In genomic region chr20:58216334-58216733, GRCh38 we compare ENCODE assay signal across 24 cellular contexts. TPM values are rescaled to one million over a fixed set of nuclear protein-coding genes. Genes with fewer than 3 reads are reported as not detected.
A peak's percentile ranks its signal among the peaks of the same experiment; 100 is the strongest.
DNase-seq lines count a peak whose midpoint lies in the region; ATAC-seq and TF ChIP-seq lines count a peak whose summit lies in the region.
"Had no signal": no experiment of that assay in that cellular context is flagged by ENCODE, and none has a peak within 500 bp of the region (broad histone marks: within the 10 kb centered on the region; RNA-seq: fewer than 3 reads in every experiment).

No MANE protein-coding gene starts in this region.

- DNase-seq in EH (ENCODE audit: low read depth) (peak; percentile 39), RWPE2 (ENCODE audit: low spot score) (peak; percentile 42), fibroblast of villous mesenchyme (ENCODE audit: low read depth) (peak; percentile 19), sciatic nerve (ENCODE audit: low spot score) (no peak), islet precursor cell (no peak), RKO (ENCODE audit: low spot score) (no peak)
- DNase-seq: C1 segment of cervical spinal cord; CD8-positive, alpha-beta memory T cell; Kasumi-1; MM.1S; NCI-H1092; NCI-H1694; NCI-H2081 treated with DMSO at 0.1 percent for 48 hours; NCI-H510A; NCI-H748 treated with DMSO at 0.1 percent for 48 hours; NK-92 treated with Interleukin-12 subunit alpha and Interleukin-12 subunit beta, amount 100 ng/mL, for 24 hours; SHP77 treated with DMSO at 0.1 percent for 48 hours had no signal

- no peak overlapping the region for H3K4me3 ChIP-seq in RWPE2 (ENCODE audit: severe bottlenecking)
- no peak overlapping the region for H3K4me3 ChIP-seq in fibroblast of villous mesenchyme (ENCODE audit: low read depth, low read length)
- H3K4me3 ChIP-seq: HAP-1 had no signal

- H3K9me3 ChIP-seq in RWPE2 (ENCODE audit: severe bottlenecking): peaks cover 7% of the 10 kb centered on the region
- H3K9me3 ChIP-seq: HAP-1 had no signal

- no peaks in the 10 kb centered on the region for H3K36me3 ChIP-seq in RWPE2 (ENCODE audit: low read depth)
- H3K36me3 ChIP-seq: HAP-1 had no signal

- no peaks in the 10 kb centered on the region for H3K4me1 ChIP-seq in RWPE2 (ENCODE audit: insufficient read depth, poor library complexity, severe bottlenecking)
- H3K4me1 ChIP-seq: HAP-1 had no signal

- TF ChIP-seq CTCF in RWPE2 (IDR thresholded peaks at IDR 0.05; ENCODE audit: poor library complexity, severe bottlenecking) (no peak), fibroblast of villous mesenchyme (IDR thresholded peaks at IDR 0.05; ENCODE audit: insufficient read depth, low read depth, low read length) (no peak)

- peaks cover 13% of the 10 kb centered on the region for H3K27me3 ChIP-seq in RWPE2 (ENCODE audit: insufficient read depth, poor library complexity, severe bottlenecking)

- H3K27ac ChIP-seq in RWPE2 (ENCODE audit: poor library complexity, severe bottlenecking): no peak overlapping the region
- H3K27ac ChIP-seq: HL-60 had no signal

- intact Hi-C loops in sciatic nerve (cut with DNase I): loop anchor here (10.0 kb wide), 1 partner anchor 702 kb away; no protein-coding TSS in a partner anchor

- ATAC-seq in RWPE2 (ENCODE audit: low read depth): peak; percentile 29; the same call in 2 of the 3 replicates
- ATAC-seq in sciatic nerve: peak; percentile 47
- ATAC-seq in GM19035 (IDR thresholded peaks at IDR 0.05; ENCODE audit: unreplicated experiment): no peak
- ATAC-seq: SK-N-SH treated with all-trans-retinoic acid at 6 μM for 48 hours had no signal

RNA-seq across cellular contexts. Expression of gene ANKRD60, which starts 12.1 kb away (rescaled TPM):
- not detected in 2 replicates for total RNA-seq in fibroblast of villous mesenchyme
- not detected for total RNA-seq in sciatic nerve
- total RNA-seq: A673; CD8-positive, alpha-beta memory T cell; HT1080; OCI-LY7 had no signal

Comparison
In these comparisons a context has a peak if more than half of its experiments do, and no peak if none do; other contexts are left out.
1. DNase-seq: peak in EH (single experiment), RWPE2 (single experiment) and fibroblast of villous mesenchyme (single experiment); none in sciatic nerve (single experiment), islet precursor cell (single experiment) and RKO (single experiment).